8 cellular contexts compared by ENCODE assay signal in genomic region chr17:5419356-5419958, GRCh38. TPM values are rescaled to one million over a fixed set of nuclear protein-coding genes. Genes with fewer than 3 reads are reported as not detected.
DNase-seq lines count a peak whose midpoint lies in the region; ATAC-seq lines count a peak whose summit lies in the region.

Gene NUP88 (minus strand): TSS chr17:5419662. CDS start chr17:5419650, 12 bp downstream.

- WGBS in mesendoderm (ENCODE audit: extremely low coverage, insufficient coverage, low lambda C conversion rate) = no CpG with 5 or more reads among the region's 49 CpGs

- H3K9ac ChIP-seq in NT2/D1 (ENCODE audit: insufficient read length, low read depth) (peak within 1 kb of the TSS; percentile 93), endocrine pancreas (ENCODE audit: control insufficient read depth, insufficient read depth, low read length) (peak within 1 kb of the TSS; percentile 83), mesendoderm (ENCODE audit: low read length) (peak within 1 kb of the TSS; percentile 95)

- peaks cover 60% of the 10 kb centered on the region for H3K36me3 ChIP-seq in NT2/D1 (ENCODE audit: insufficient read depth, insufficient read length, low read length)
- H3K36me3 ChIP-seq in endocrine pancreas (ENCODE audit: control insufficient read depth, insufficient read depth, low read length) = peaks cover 3% of the 10 kb centered on the region
- H3K36me3 ChIP-seq in mesendoderm (ENCODE audit: control insufficient read depth, insufficient read depth, low read length) = peaks cover 2% of the 10 kb centered on the region

- no peaks in the 10 kb centered on the region for H3K4me1 ChIP-seq in NT2/D1 (ENCODE audit: insufficient read depth, insufficient read length)
- H3K4me1 ChIP-seq in endocrine pancreas (ENCODE audit: control insufficient read depth, insufficient read depth, low read length) = no peaks in the 10 kb centered on the region
- no peaks in the 10 kb centered on the region for H3K4me1 ChIP-seq in mesendoderm (ENCODE audit: control insufficient read depth, low read depth, low read length)

- no peak within 1 kb of the TSS for H2BK120ac ChIP-seq in mesendoderm (ENCODE audit: low read depth, low read length)

- H3K4me3 Mint-ChIP-seq in activated CD8-positive, alpha-beta memory T cell treated with anti-CD3 and anti-CD28 coated beads, Interleukin-2, amount 10 ng/mL, durations not matched to agents 7 days and 5 days = peak within 1 kb of the TSS; percentile 98

- peak within 1 kb of the TSS; percentile 97 for H3K4me2 ChIP-seq in mesendoderm (ENCODE audit: low read length)

- H3K27me3 ChIP-seq in NT2/D1 (ENCODE audit: insufficient read depth, insufficient read length) (no peaks in the 10 kb centered on the region), endocrine pancreas (ENCODE audit: control insufficient read depth, insufficient read depth, low read length) (no peaks in the 10 kb centered on the region), mesendoderm (ENCODE audit: insufficient read depth, low read length, poor library complexity) (no peaks in the 10 kb centered on the region)

- H3K27ac Mint-ChIP-seq in activated CD8-positive, alpha-beta memory T cell treated with anti-CD3 and anti-CD28 coated beads, Interleukin-2, amount 10 ng/mL, durations not matched to agents 7 days and 5 days = peak within 1 kb of the TSS; percentile 99

- H4K8ac ChIP-seq in mesendoderm (ENCODE audit: low read depth, low read length) = no peak within 1 kb of the TSS

- no peak within 1 kb of the TSS for H2AK5ac ChIP-seq in mesendoderm (ENCODE audit: low read length)

- ATAC-seq in GM21381 (IDR thresholded peaks at IDR 0.05; ENCODE audit: unreplicated experiment) = peak; percentile 79
- peak; percentile 97 for ATAC-seq in activated CD8-positive, alpha-beta memory T cell treated with anti-CD3 and anti-CD28 coated beads, Interleukin-2, amount 10 ng/mL, durations not matched to agents 7 days and 5 days

- H3K27me3 Mint-ChIP-seq in activated CD8-positive, alpha-beta memory T cell treated with anti-CD3 and anti-CD28 coated beads, Interleukin-2, amount 10 ng/mL, durations not matched to agents 7 days and 5 days = no peaks in the 10 kb centered on the region

- H3K18ac ChIP-seq in mesendoderm (ENCODE audit: low read length) = no peak within 1 kb of the TSS

- no peaks in the 10 kb centered on the region for H3K9me3 ChIP-seq in NT2/D1 (ENCODE audit: insufficient read depth, low read length)
- no peaks in the 10 kb centered on the region for H3K9me3 ChIP-seq in endocrine pancreas (ENCODE audit: control insufficient read depth, low read length)

- H3K56ac ChIP-seq in mesendoderm (ENCODE audit: low read length) = peak within 1 kb of the TSS; percentile 99

- H3K4me3 ChIP-seq in NT2/D1 (ENCODE audit: insufficient read length, low read depth) (peak within 1 kb of the TSS; percentile 96), endocrine pancreas (ENCODE audit: control insufficient read depth, insufficient read depth, low read length) (peak within 1 kb of the TSS; percentile 99), mesendoderm (ENCODE audit: low read length) (peak within 1 kb of the TSS; percentile 96)

- peaks cover 50% of the 10 kb centered on the region for H3K4me1 Mint-ChIP-seq in activated CD8-positive, alpha-beta memory T cell treated with anti-CD3 and anti-CD28 coated beads, Interleukin-2, amount 10 ng/mL, durations not matched to agents 7 days and 5 days

- no peaks in the 10 kb centered on the region for H3K9me3 Mint-ChIP-seq in activated CD8-positive, alpha-beta memory T cell treated with anti-CD3 and anti-CD28 coated beads, Interleukin-2, amount 10 ng/mL, durations not matched to agents 7 days and 5 days (ENCODE audit: low read depth)

- H3K4ac ChIP-seq in mesendoderm (ENCODE audit: low read depth, low read length) = peak within 1 kb of the TSS; percentile 78

- DNase-seq in COR-L47 (lab: John Stamatoyannopoulos, UW) = peak; percentile 82
- peak; percentile 35 to 97 (median 93) for DNase-seq in HUDEP-2 (lab: John Stamatoyannopoulos, UW; ENCODE audit: unreplicated experiment in 76 of 76)
- peak; percentile 93 for DNase-seq in NT2/D1 (ENCODE audit: low read depth, low spot score)
- DNase-seq in activated CD8-positive, alpha-beta memory T cell treated with anti-CD3 and anti-CD28 coated beads, Interleukin-2, amount 10 ng/mL, durations not matched to agents 7 days and 5 days = peak; percentile 99
- peak; percentile 99 for DNase-seq in mesendoderm
- peak; percentile 91 for DNase-seq in stimulated activated CD8-positive, alpha-beta memory T cell treated with anti-CD3 and anti-CD28 coated beads, Interleukin-15, amount 100 ng/mL, for 1 hour (ENCODE audit: low read depth)

- H2BK15ac ChIP-seq in mesendoderm (replicated peaks; ENCODE audit: low read depth) = no peak within 1 kb of the TSS

- peaks cover 44% of the 10 kb centered on the region for H3K79me2 ChIP-seq in mesendoderm (ENCODE audit: control insufficient read depth, insufficient read depth, low read length)

- H4K5ac ChIP-seq in mesendoderm (ENCODE audit: low read length) = no peak within 1 kb of the TSS

- H3K36me3 Mint-ChIP-seq in activated CD8-positive, alpha-beta memory T cell treated with anti-CD3 and anti-CD28 coated beads, Interleukin-2, amount 10 ng/mL, durations not matched to agents 7 days and 5 days = peaks cover 35% of the 10 kb centered on the region

- H3K27ac ChIP-seq in mesendoderm (ENCODE audit: low read depth, low read length) = peak within 1 kb of the TSS; percentile 45

- H2BK5ac ChIP-seq in mesendoderm (ENCODE audit: low read length) = peak within 1 kb of the TSS; percentile 69

- H3K79me1 ChIP-seq in mesendoderm (ENCODE audit: low read length) = peaks cover 6% of the 10 kb centered on the region

- peak within 1 kb of the TSS; percentile 91 for H3K23ac ChIP-seq in mesendoderm (ENCODE audit: low read length)

- CTCF ChIA-PET in activated CD8-positive, alpha-beta memory T cell treated with anti-CD3 and anti-CD28 coated beads, Interleukin-2, amount 10 ng/mL, durations not matched to agents 7 days and 5 days (lab: Charles Lee) = interaction anchor here (1.0 to 1.3 kb wide), 3 partner anchors 15 to 22 kb away, joined by 3 to 18 read pairs (median 5); partner anchors contain the start of gene C1QBP

RNA-seq across cellular contexts. Expression of gene NUP88, which starts in this region (rescaled TPM):
- 100 to 1,000 TPM; 117 to 123 TPM for total RNA-seq in activated CD8-positive, alpha-beta memory T cell treated with anti-CD3 and anti-CD28 coated beads, Interleukin-2, amount 10 ng/mL, durations not matched to agents 7 days and 5 days
- polyA plus RNA-seq in mesendoderm (2013, experiment 1 of 2) = 126 TPM
- polyA plus RNA-seq in mesendoderm (2013, experiment 2 of 2) = 124 TPM

Comparison
In these comparisons a context has a peak if more than half of its experiments do, and no peak if none do; other contexts are left out.
1. Peak in every context shown above with its lines: DNase-seq, ATAC-seq, H3K4me3 ChIP-seq and H3K27ac ChIP-seq.